In genomic region chr16:10594312-10594950, GRCh38 we compare ENCODE assay signal across 1 cellular context.
TF ChIP-seq lines count a peak whose summit lies in the region.

No MANE protein-coding gene starts in this region.

TF ChIP-seq in IMR-90, 13 proteins besides CTCF, POLR2A, EP300 and RAD21 (continued from another document):
- TF ChIP-seq NFE2L2 (IDR thresholded peaks at IDR 0.05; ENCODE audit: low read depth, low read length), result no peak
- TF ChIP-seq, protein P1, sequence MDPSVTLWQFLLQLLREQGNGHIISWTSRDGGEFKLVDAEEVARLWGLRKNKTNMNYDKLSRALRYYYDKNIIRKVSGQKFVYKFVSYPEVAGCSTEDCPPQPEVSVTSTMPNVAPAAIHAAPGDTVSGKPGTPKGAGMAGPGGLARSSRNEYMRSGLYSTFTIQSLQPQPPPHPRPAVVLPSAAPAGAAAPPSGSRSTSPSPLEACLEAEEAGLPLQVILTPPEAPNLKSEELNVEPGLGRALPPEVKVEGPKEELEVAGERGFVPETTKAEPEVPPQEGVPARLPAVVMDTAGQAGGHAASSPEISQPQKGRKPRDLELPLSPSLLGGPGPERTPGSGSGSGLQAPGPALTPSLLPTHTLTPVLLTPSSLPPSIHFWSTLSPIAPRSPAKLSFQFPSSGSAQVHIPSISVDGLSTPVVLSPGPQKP (IDR thresholded peaks at IDR 0.05; ENCODE audit: borderline replicate concordance, low read depth, low read length), result no peak
